In the genomic region with DNA sequence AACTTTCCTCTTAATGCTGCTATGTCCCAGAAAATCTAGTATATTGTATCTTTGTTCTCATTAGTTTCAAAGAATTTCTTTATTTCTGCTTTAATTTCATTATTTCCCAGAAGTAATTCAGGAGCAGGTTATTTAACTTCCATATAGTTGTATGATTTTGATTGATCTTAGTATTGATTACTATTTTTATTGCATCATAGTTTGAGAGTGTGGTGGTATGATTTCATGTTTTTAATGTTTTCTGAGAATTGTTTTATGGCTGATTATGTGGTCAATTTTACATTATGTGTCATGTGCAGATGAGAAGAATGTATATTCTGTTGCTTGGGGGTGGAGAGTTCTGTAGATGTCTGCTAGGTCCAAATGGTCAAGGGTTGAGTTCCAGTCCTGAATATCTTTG, we compare ENCODE assay signal across 6 cellular contexts.
"Had no signal": no experiment of that assay in that cellular context is flagged by ENCODE, and none has a peak within 500 bp of the region (broad histone marks: within the 10 kb centered on the region; RNA-seq: fewer than 3 reads in every experiment).

No MANE protein-coding gene starts in this region.

- DNase-seq: KBM-7, KG1 had no signal

- FAIRE-seq: HTR-8/SVneo, K562 had no signal

- H3K27ac ChIP-seq: HL-60, KMS-11 had no signal

- H3K9ac ChIP-seq: KMS-11 had no signal

- ATAC-seq: K562 had no signal

- H3K4me2 ChIP-seq: KMS-11 had no signal

- H3K4me3 ChIP-seq: K562 had no signal
